10 cellular contexts compared by ENCODE assay signal in genomic region chr1:67166196-67166595, GRCh38. TPM values are rescaled to one million over a fixed set of nuclear protein-coding genes. Genes with fewer than 3 reads are reported as not detected.
DNase-seq lines count a peak whose midpoint lies in the region; ATAC-seq and TF ChIP-seq lines count a peak whose summit lies in the region.
"Had no signal": no experiment of that assay in that cellular context is flagged by ENCODE, and none has a peak within 500 bp of the region (broad histone marks: within the 10 kb centered on the region; RNA-seq: fewer than 3 reads in every experiment).

IL23R (plus strand) TSS chr1:67166454; CDS start chr1:67168121, 1,667 bp downstream.

- H3K27me3 Mint-ChIP-seq in CD4-positive, alpha-beta T cell, result peaks cover 6% of the 10 kb centered on the region
- H3K27me3 Mint-ChIP-seq in activated B cell treated with CpG ODN at 0.5 μM for 24 hours, result no peaks in the 10 kb centered on the region

- H3K4me3 ChIP-seq in PC-3 (ENCODE audit: low read length), result no peak within 1 kb of the TSS
- H3K4me3 ChIP-seq: colonic mucosa had no signal

- ATAC-seq in CD4-positive, alpha-beta T cell (ENCODE audit: poor library complexity), result peak; percentile 43
- ATAC-seq in GM18873 (IDR thresholded peaks at IDR 0.05; ENCODE audit: low FRiP score, unreplicated experiment) (peak; percentile 83), HG02840 (IDR thresholded peaks at IDR 0.05; ENCODE audit: low FRiP score, unreplicated experiment) (peak; percentile 67), activated B cell treated with CpG ODN at 0.5 μM for 24 hours (ENCODE audit: low read depth) (peak; percentile 31), left lobe of liver (no peak), PC-3 (no peak)

- no peak within 1 kb of the TSS for H3K4me2 ChIP-seq in PC-3 (ENCODE audit: low read length)

- H4K20me1 ChIP-seq in PC-3 (ENCODE audit: low read length), result no peaks in the 10 kb centered on the region

- no peak for TF ChIP-seq CTCF in CD4-positive, alpha-beta T cell (IDR thresholded peaks at IDR 0.05)
- TF ChIP-seq CTCF in activated B cell treated with CpG ODN at 0.5 μM for 24 hours (IDR thresholded peaks at IDR 0.05) (no peak), PC-3 (conservative IDR thresholded peaks at IDR 0.05; ENCODE audit: low read depth, low read length) (no peak)

- intact Hi-C loops in CD4-positive, alpha-beta T cell (cut with DNase I, micrococcal nuclease), result loop anchor here in 1 of 2 experiments (5.0 kb wide), 1 partner anchor 46 kb away; no protein-coding TSS in a partner anchor
- intact Hi-C loops in activated B cell treated with CpG ODN at 0.5 μM for 24 hours (cut with micrococcal nuclease), result no loop called here
- intact Hi-C loops in PC-3 (cut with micrococcal nuclease), result no loop called here

- H3K36me3 ChIP-seq in PC-3 (ENCODE audit: low read depth, low read length), result no peaks in the 10 kb centered on the region
- H3K36me3 ChIP-seq: colonic mucosa had no signal

- POLR2A ChIA-PET in CD4-positive, alpha-beta T cell (lab: Charles Lee), result no interaction called here
- POLR2A ChIA-PET in activated B cell treated with CpG ODN at 0.5 μM for 24 hours (lab: Charles Lee), result no interaction called here
- POLR2A ChIA-PET in PC-3 (lab: Charles Lee; ENCODE audit: unreplicated experiment), result no interaction called here

- H3K27me3 ChIP-seq in CD4-positive, alpha-beta T cell (ENCODE audit: control insufficient read depth, insufficient read depth, low read length), result peaks cover 3% of the 10 kb centered on the region
- no peaks in the 10 kb centered on the region for H3K27me3 ChIP-seq in PC-3 (ENCODE audit: low read length)
- H3K27me3 ChIP-seq: colonic mucosa had no signal

- no peaks in the 10 kb centered on the region for H3K79me2 ChIP-seq in PC-3 (ENCODE audit: low read length)

- no peaks in the 10 kb centered on the region for H3K9me3 ChIP-seq in CD4-positive, alpha-beta T cell (ENCODE audit: control insufficient read depth, low read length)
- H3K9me3 ChIP-seq in PC-3 (ENCODE audit: low read length), result no peaks in the 10 kb centered on the region
- H3K9me3 ChIP-seq: colonic mucosa had no signal

- peaks cover 16% of the 10 kb centered on the region for H3K4me1 ChIP-seq in PC-3 (ENCODE audit: insufficient read depth, low read length)
- H3K4me1 ChIP-seq: colonic mucosa had no signal

- H3K4me1 Mint-ChIP-seq in CD4-positive, alpha-beta T cell (ENCODE audit: low read depth), result peaks cover 36% of the 10 kb centered on the region
- no peaks in the 10 kb centered on the region for H3K4me1 Mint-ChIP-seq in activated B cell treated with CpG ODN at 0.5 μM for 24 hours

- BruUV-seq in PC-3 (replicated peaks; lab: Mats Ljungman, UMichigan), result no TSS peak

- peak within 1 kb of the TSS; percentile 11 for H3K27ac Mint-ChIP-seq in CD4-positive, alpha-beta T cell
- no peak within 1 kb of the TSS for H3K27ac Mint-ChIP-seq in activated B cell treated with CpG ODN at 0.5 μM for 24 hours

- H3K36me3 Mint-ChIP-seq in CD4-positive, alpha-beta T cell (ENCODE audit: low read depth), result no peaks in the 10 kb centered on the region
- no peaks in the 10 kb centered on the region for H3K36me3 Mint-ChIP-seq in activated B cell treated with CpG ODN at 0.5 μM for 24 hours (ENCODE audit: low read depth)

- DNase-seq in CD4-positive, alpha-beta T cell, result peak in 2 of 10 experiments; percentile 2 to 11
- no peak for DNase-seq in activated B cell treated with CpG ODN at 0.5 μM for 24 hours
- DNase-seq in left lobe of liver (ENCODE audit: low spot score), result no peak
- no peak for DNase-seq in PC-3
- DNase-seq in NCI-H2171 (lab: John Stamatoyannopoulos, UW), result no peak
- no peak for DNase-seq in cerebellar cortex (ENCODE audit: low spot score)
- DNase-seq: colonic mucosa, DND-41 had no signal

- H2AFZ ChIP-seq in PC-3 (ENCODE audit: low read length), result no peak within 1 kb of the TSS

- H3K9ac ChIP-seq in PC-3 (ENCODE audit: low read length), result no peak within 1 kb of the TSS

- no peak within 1 kb of the TSS for H3K27ac ChIP-seq in CD4-positive, alpha-beta T cell (ENCODE audit: low read depth, low read length)
- H3K27ac ChIP-seq in PC-3 (ENCODE audit: low read length), result no peak within 1 kb of the TSS
- H3K27ac ChIP-seq: colonic mucosa had no signal

- peak within 1 kb of the TSS; percentile 42 for H3K4me3 Mint-ChIP-seq in CD4-positive, alpha-beta T cell
- no peak within 1 kb of the TSS for H3K4me3 Mint-ChIP-seq in activated B cell treated with CpG ODN at 0.5 μM for 24 hours

- no peaks in the 10 kb centered on the region for H3K9me2 ChIP-seq in PC-3 (replicated peaks; ENCODE audit: low read length)

- peaks cover 5% of the 10 kb centered on the region for H3F3A ChIP-seq in PC-3 (ENCODE audit: low read length, unreplicated experiment)

- H3K9me3 Mint-ChIP-seq in CD4-positive, alpha-beta T cell, result no peaks in the 10 kb centered on the region
- no peaks in the 10 kb centered on the region for H3K9me3 Mint-ChIP-seq in activated B cell treated with CpG ODN at 0.5 μM for 24 hours

- CTCF ChIA-PET in CD4-positive, alpha-beta T cell (lab: Charles Lee), result interaction anchor here (0.8 to 1.7 kb wide), 3 partner anchors 16 to 46 kb away, joined by 3 to 6 read pairs (median 4); no protein-coding TSS in a partner anchor
- CTCF ChIA-PET in activated B cell treated with CpG ODN at 0.5 μM for 24 hours (lab: Charles Lee) (interaction anchor here (0.9 kb wide), 1 partner anchor 18 kb away, joined by 3 read pairs; no protein-coding TSS in a partner anchor), PC-3 (lab: Charles Lee) (no interaction called here)

RNA-seq across cellular contexts. Expression of gene IL23R, which starts in this region (rescaled TPM):
- total RNA-seq in CD4-positive, alpha-beta T cell, result under 1 TPM; 0.08 to 0.14 TPM
- total RNA-seq in activated B cell treated with CpG ODN at 0.5 μM for 24 hours (not detected in 2 replicates), left lobe of liver (0.10 TPM), PC-3 (2014; rRNA removed) (not detected in 2 replicates)

Comparison
In these comparisons a context has a peak if more than half of its experiments do, and no peak if none do; other contexts are left out.
1. Peak in ATAC-seq in CD4-positive, alpha-beta T cell; RNA of the gene not detected or under 1 TPM.
2. Peak in ATAC-seq in activated B cell treated with CpG ODN at 0.5 μM for 24 hours; RNA of the gene not detected or under 1 TPM.
3. ATAC-seq: peak in GM18873 (single experiment) and HG02840 (single experiment); none in left lobe of liver (single experiment) and PC-3 (single experiment).